8 cellular contexts compared by ENCODE assay signal in the genomic region with DNA sequence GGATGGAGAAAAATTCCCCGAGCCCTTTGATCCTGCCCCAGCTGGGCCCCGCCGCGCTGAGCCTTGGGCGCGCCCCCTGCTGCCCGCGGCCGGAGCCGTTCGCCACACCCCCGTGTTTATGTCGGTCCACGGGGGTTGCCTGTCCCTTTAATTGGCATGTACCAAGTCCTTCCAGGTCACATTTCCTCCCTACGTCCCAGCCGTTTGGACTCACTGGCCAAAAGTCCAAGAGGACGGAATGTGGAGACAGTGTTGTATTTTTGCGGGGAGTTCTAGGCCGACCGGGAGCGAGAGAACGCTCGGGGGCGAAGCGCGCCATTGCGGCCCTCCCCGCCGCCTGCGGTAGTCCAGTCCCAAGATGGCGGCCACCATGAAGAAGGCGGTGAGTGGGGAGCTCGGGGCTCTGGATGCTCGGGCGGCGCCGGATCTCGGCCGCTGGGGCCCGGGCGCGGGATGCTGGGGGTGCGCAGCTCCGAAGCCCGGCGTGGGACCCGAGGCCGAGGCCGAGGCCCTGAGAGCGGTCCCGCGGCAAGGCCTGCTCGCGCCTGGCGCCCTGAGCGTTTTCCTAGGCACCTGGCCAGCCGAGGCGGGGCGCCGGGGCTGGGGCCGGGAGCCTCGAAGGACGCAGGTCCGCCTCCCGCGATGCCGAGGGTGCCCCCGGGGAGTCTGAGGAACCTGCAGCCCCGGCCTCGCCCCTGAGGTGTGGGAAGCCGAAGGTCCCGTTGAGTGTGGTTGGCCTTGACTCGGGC. TPM values are rescaled to one million over a fixed set of nuclear protein-coding genes. Genes with fewer than 3 reads are reported as not detected.
DNase-seq lines count a peak whose midpoint lies in the region; ATAC-seq and TF ChIP-seq lines count a peak whose summit lies in the region.

A gene with protein sequence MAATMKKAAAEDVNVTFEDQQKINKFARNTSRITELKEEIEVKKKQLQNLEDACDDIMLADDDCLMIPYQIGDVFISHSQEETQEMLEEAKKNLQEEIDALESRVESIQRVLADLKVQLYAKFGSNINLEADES (plus strand): TSS at position 345 of the 749 bp plus-strand sequence. CDS start 14 bp downstream, at position 359.

- peaks cover 25% of the 10 kb centered on the region for H3K4me1 Mint-ChIP-seq in chondrocyte (ENCODE audit: low read depth)

- DNase-seq in BE2C: peak; percentile 90
- peak; percentile 73 to 87 for DNase-seq in NCI-H446 (lab: John Stamatoyannopoulos, UW)
- peak; percentile 64 to 72 for DNase-seq in activated CD4-positive, alpha-beta T cell treated with anti-CD3 and anti-CD28 coated beads for 24 hours (ENCODE audit: low read depth in 2 of 2)
- no peak for DNase-seq in chondrocyte (ENCODE audit: low spot score)
- peak; percentile 62 to 74 for DNase-seq in stimulated activated CD4-positive, alpha-beta T cell treated with anti-CD3 and anti-CD28 coated beads, Interleukin-1b, Interleukin-23, amount 100 ng/mL, for 4 hours (ENCODE audit: low read depth in 2 of 2)

- H3K36me3 ChIP-seq in BE2C: peaks cover 8% of the 10 kb centered on the region; the same call in 1 of the 2 replicates

- no peaks in the 10 kb centered on the region for H3K27me3 ChIP-seq in BE2C
- no peaks in the 10 kb centered on the region for H3K27me3 ChIP-seq in layer of hippocampus (ENCODE audit: control insufficient read depth, insufficient read depth, low read length)

- TF ChIP-seq CTCF in BE2C (IDR thresholded peaks at IDR 0.05; ENCODE audit: low read depth, low read length) (peak; percentile 74), chondrocyte (IDR thresholded peaks at IDR 0.05) (peak; percentile 90)

- no peaks in the 10 kb centered on the region for H3K4me1 ChIP-seq in BE2C

- H3K36me3 Mint-ChIP-seq in chondrocyte (ENCODE audit: low read depth): no peaks in the 10 kb centered on the region

- H3K4me3 ChIP-seq in BE2C (ENCODE audit: low read depth, low read length): peak within 1 kb of the TSS; percentile 97

- no peaks in the 10 kb centered on the region for H3K9me3 Mint-ChIP-seq in chondrocyte (ENCODE audit: low read depth)

- H3K4me3 Mint-ChIP-seq in chondrocyte (ENCODE audit: unreplicated experiment): peak within 1 kb of the TSS; percentile 96

- ATAC-seq in GM19035 (IDR thresholded peaks at IDR 0.05; ENCODE audit: unreplicated experiment) (peak; percentile 96), HG03342 (IDR thresholded peaks at IDR 0.05; ENCODE audit: unreplicated experiment) (peak; percentile 94)

- no peaks in the 10 kb centered on the region for H3K27me3 Mint-ChIP-seq in chondrocyte (ENCODE audit: low read depth)

- H3K9me3 ChIP-seq in BE2C: no peaks in the 10 kb centered on the region

- peak within 1 kb of the TSS; percentile 100 for H3K27ac Mint-ChIP-seq in chondrocyte (ENCODE audit: unreplicated experiment)

- H3K27ac ChIP-seq in layer of hippocampus (ENCODE audit: low read depth, low read length): peak within 1 kb of the TSS; percentile 100

RNA-seq across cellular contexts. Expression of the gene that starts here (rescaled TPM):
- 52.2 TPM for polyA plus RNA-seq in BE2C (2012; ENCODE audit: insufficient read depth, insufficient read length, low read depth)
- 17.3 to 23.5 TPM (median 18.6 TPM) in 3 replicates for total RNA-seq in chondrocyte
